ENCODE assay signal across 24 cellular contexts in genomic region chr17:15181816-15182215, GRCh38.
"Had no signal": no experiment of that assay in that cellular context is flagged by ENCODE, and none has a peak within 500 bp of the region (broad histone marks: within the 10 kb centered on the region; RNA-seq: fewer than 3 reads in every experiment).

No MANE protein-coding gene starts in this region.

- H3K9me3 ChIP-seq: MG63, SJSA1 had no signal

- H3K27ac ChIP-seq: HL-60, SJSA1, SK-N-MC had no signal

- H3K36me3 ChIP-seq: MG63, SJSA1 had no signal

- H3K4me1 ChIP-seq: SJSA1 had no signal

- H3K27me3 ChIP-seq: MG63, SJSA1 had no signal

- FAIRE-seq: RCC 7860 had no signal

- H3K4me3 ChIP-seq: MG63, SJSA1, SK-N-MC had no signal

- DNase-seq: KBM-7, MG63, NCI-H1092, NCI-H1105 treated with DMSO at 0.1 percent for 48 hours, NCI-H1417 treated with DMSO at 0.1 percent for 48 hours, NCI-H146, NCI-H1694 treated with DMSO at 0.1 percent for 48 hours, NCI-H1930, NCI-H2081, NCI-H2107, NCI-H2171, NCI-H226, NCI-H446, NCI-H510A, NCI-H524 treated with DMSO at 0.1 percent for 48 hours, NCI-H69, NCI-H774, Right ventricle myocardium superior, RPMI8226, SIG-M5 had no signal
